In the genomic region with DNA sequence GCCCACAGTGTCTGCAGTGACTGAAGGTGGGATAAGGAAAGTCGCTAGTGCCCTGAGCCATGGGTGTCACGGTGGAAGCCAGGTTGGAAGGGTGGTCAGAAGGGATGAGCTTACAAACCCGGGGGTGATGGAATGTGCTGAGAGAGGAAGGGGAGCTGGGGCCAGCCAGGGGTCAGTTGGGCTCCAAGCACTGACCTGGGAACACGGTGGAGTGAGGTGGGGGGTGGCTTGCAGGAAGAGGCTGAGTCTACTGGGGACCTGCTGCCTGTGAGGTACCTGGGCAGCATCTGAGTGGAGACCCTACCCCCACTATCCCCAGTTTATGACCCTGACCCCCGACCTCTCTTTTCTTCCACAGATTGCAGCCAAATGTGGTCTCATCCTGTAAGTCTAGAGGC, we compare ENCODE assay signal across 16 cellular contexts. TPM values are rescaled to one million over a fixed set of nuclear protein-coding genes. Genes with fewer than 3 reads are reported as not detected.
"Had no signal": no experiment of that assay in that cellular context is flagged by ENCODE, and none has a peak within 500 bp of the region (broad histone marks: within the 10 kb centered on the region; RNA-seq: fewer than 3 reads in every experiment).

No MANE protein-coding gene starts in this region.

- H3K79me2 ChIP-seq: parathyroid adenoma had no signal

- ATAC-seq: effector memory CD8-positive, alpha-beta T cell; left cardiac atrium; T-helper 17 cell had no signal

- H3K27me3 ChIP-seq: vagina had no signal

- H3K27ac Mint-ChIP-seq: dendritic cell treated with granulocyte-macrophage colony-stimulating factor and Interleukin-4, amounts not matched to agents 40 ng/mL and 50 ng/mL, for 4 days; effector memory CD8-positive, alpha-beta T cell; T-helper 17 cell had no signal

- H3K9me3 Mint-ChIP-seq: brain; effector memory CD8-positive, alpha-beta T cell had no signal

- H3K36me3 ChIP-seq: thyroid gland, vagina had no signal

- H3K27ac ChIP-seq: parathyroid adenoma, thyroid gland, vagina had no signal

- H3K4me3 ChIP-seq: thyroid gland, vagina had no signal

- H3K36me3 Mint-ChIP-seq: brain had no signal

- H2AFZ ChIP-seq: parathyroid adenoma had no signal

- DNase-seq: activated CD4-positive, alpha-beta T cell treated with anti-CD3 and anti-CD28 coated beads, Interleukin-2, amount 50 U/mL, for 1 hour; activated naive CD4-positive, alpha-beta T cell treated with anti-CD3 and anti-CD28 coated beads, Interleukin-2, amount 50 U/mL, for 16 hours; amygdala; effector memory CD8-positive, alpha-beta T cell; hippocampal formation; left cardiac atrium; retina; T-helper 17 cell; thyroid gland had no signal

- H3K9ac ChIP-seq: parathyroid adenoma had no signal

- H3K4me3 Mint-ChIP-seq: brain; dendritic cell treated with granulocyte-macrophage colony-stimulating factor and Interleukin-4, amounts not matched to agents 40 ng/mL and 50 ng/mL, for 4 days; effector memory CD8-positive, alpha-beta T cell; T-helper 17 cell had no signal

- H3K4me1 ChIP-seq: parathyroid adenoma had no signal

- H3K9me3 ChIP-seq: thyroid gland, vagina had no signal

RNA-seq across cellular contexts. Expression of gene TMEM92, which starts 3.1 kb away (rescaled TPM):
- total RNA-seq: lung microvascular endothelial cell, skeletal muscle tissue, T-helper 17 cell, thyroid gland had no signal
- polyA plus RNA-seq: neural cell had no signal
